ENCODE assay signal across 1 cellular context in the genomic region with DNA sequence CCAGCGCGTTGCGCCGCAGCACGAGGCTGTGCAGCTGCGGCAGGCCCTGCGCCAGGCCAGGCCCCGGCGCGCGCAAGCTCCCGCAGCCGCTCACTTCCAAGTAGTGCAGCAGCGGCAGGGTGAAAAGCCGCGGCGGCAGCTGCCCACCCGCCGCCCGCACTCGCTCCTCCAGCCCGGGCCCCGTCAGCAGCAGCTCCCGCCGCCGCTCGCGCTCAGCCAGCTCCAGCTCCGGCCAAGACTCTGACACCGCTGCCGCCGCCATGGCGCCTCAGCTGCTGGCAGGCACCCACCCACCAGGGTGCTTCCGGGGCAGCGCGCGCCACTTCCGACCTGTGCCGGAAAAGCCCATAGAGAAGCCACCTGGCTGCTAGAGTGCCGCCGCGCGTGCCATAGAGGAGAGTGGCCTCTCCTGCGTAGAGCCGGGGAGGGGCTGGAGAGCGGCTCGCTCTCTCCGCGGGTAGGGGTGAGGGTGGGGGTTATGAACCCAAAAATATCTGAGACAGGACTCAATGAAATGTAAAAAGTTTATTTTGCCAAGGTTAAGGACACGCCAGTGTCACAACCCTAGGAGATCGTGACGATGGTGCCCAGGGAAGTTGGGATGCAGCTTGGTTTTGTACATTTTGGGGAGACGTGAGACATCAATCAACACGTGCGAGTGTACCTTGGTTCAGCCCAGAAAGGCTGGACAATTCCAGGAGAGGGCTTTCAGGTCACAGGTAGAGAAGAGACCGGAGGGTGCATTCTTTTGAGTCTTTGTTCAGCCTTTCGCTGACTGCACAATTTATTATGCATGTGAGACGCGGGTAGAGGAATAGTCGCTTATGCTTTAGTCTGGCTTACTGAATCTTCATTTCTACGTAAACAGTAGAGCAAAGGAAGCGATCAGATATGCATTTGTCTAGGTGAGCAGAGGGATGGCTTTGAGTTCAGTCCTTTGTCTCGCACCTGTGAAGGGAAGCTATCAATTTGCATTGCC.
TF ChIP-seq lines count a peak whose summit lies in the region.

A gene (minus strand): TSS at position 284 of the 979 bp plus-strand sequence. CDS start 22 bp downstream, at position 262.

TF ChIP-seq in H1, 55 proteins besides CTCF, POLR2A, EP300 and RAD21 (continues in another document):
- TF ChIP-seq NRF1 (IDR thresholded peaks at IDR 0.05; ENCODE audit: low read depth, low read length), result no peak; the same call in 1 of the 2 replicates
- TF ChIP-seq BACH1 (IDR thresholded peaks at IDR 0.05; ENCODE audit: low read length), result no peak
- TF ChIP-seq TEAD4 (IDR thresholded peaks at IDR 0.05; ENCODE audit: low read depth, low read length), result no peak
- TF ChIP-seq TAF7 (optimal IDR thresholded peaks at IDR 0.05; ENCODE audit: borderline replicate concordance, low read depth, low read length), result peak; percentile 72
- TF ChIP-seq POLR2AphosphoS5 (IDR thresholded peaks at IDR 0.05; ENCODE audit: low read depth, low read length), result peak; percentile 67; the same call in 1 of the 2 replicates
- no peak for TF ChIP-seq CHD1 (IDR thresholded peaks at IDR 0.05; ENCODE audit: low read depth, low read length)
- no peak for TF ChIP-seq RFX5 (IDR thresholded peaks at IDR 0.05; ENCODE audit: borderline replicate concordance, low read depth, low read length)
- TF ChIP-seq KDM1A (IDR thresholded peaks at IDR 0.05; ENCODE audit: borderline replicate concordance, low read length), result peak; percentile 22; the same call in 1 of the 2 replicates
- TF ChIP-seq RNF2 (IDR thresholded peaks at IDR 0.05; ENCODE audit: borderline replicate concordance, low read depth, low read length, missing control alignments, poor library complexity, severe bottlenecking), result no peak
- TF ChIP-seq JUND (IDR thresholded peaks at IDR 0.05; ENCODE audit: low read length), result no peak
- 0 out of 2 replicates have a peak, but pooled peaks have one; percentile 15 for TF ChIP-seq KDM5A (IDR thresholded peaks at IDR 0.05; ENCODE audit: low read length)
- no peak for TF ChIP-seq RXRA (IDR thresholded peaks at IDR 0.05; ENCODE audit: insufficient read depth, low read depth, low read length)
- TF ChIP-seq CEBPB (IDR thresholded peaks at IDR 0.05; ENCODE audit: low read depth, low read length), result no peak
- TF ChIP-seq GABPA (IDR thresholded peaks at IDR 0.05; ENCODE audit: borderline replicate concordance, insufficient read depth, low read length), result peak; percentile 90
- peak; percentile 79 for TF ChIP-seq PHF8 (conservative IDR thresholded peaks at IDR 0.05; ENCODE audit: low read depth, low read length)
- peak; percentile 51 to 57; a peak in 2 of 4 replicates for TF ChIP-seq HDAC2 (IDR thresholded peaks at IDR 0.05; ENCODE audit: borderline replicate concordance in 1 of 2, low read depth in 2 of 2, low read length in 2 of 2)
- peak; percentile 79 for TF ChIP-seq TAF1 (IDR thresholded peaks at IDR 0.05; ENCODE audit: low read depth, low read length)
- TF ChIP-seq KDM4A (IDR thresholded peaks at IDR 0.05; ENCODE audit: low read depth, low read length, severe bottlenecking), result peak; percentile 66
- TF ChIP-seq EGR1 (IDR thresholded peaks at IDR 0.05; ENCODE audit: borderline replicate concordance, low read depth, low read length), result peak; percentile 95
- TF ChIP-seq ASH2L (IDR thresholded peaks at IDR 0.05; ENCODE audit: low read length), result peak; percentile 81
- TF ChIP-seq FOSL1 (IDR thresholded peaks at IDR 0.05; ENCODE audit: insufficient read depth, low read depth, low read length), result no peak
- TF ChIP-seq GTF2F1 (IDR thresholded peaks at IDR 0.05; ENCODE audit: borderline replicate concordance, low read depth, low read length), result no peak
- no peak for TF ChIP-seq BRCA1 (IDR thresholded peaks at IDR 0.05; ENCODE audit: low read depth, low read length)
- TF ChIP-seq, protein P1, sequence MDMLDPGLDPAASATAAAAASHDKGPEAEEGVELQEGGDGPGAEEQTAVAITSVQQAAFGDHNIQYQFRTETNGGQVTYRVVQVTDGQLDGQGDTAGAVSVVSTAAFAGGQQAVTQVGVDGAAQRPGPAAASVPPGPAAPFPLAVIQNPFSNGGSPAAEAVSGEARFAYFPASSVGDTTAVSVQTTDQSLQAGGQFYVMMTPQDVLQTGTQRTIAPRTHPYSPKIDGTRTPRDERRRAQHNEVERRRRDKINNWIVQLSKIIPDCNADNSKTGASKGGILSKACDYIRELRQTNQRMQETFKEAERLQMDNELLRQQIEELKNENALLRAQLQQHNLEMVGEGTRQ (IDR thresholded peaks at IDR 0.05; ENCODE audit: low read length), result no peak
- no peak for TF ChIP-seq SRF (IDR thresholded peaks at IDR 0.05; ENCODE audit: low read depth, low read length)
- TF ChIP-seq TBP (IDR thresholded peaks at IDR 0.05; ENCODE audit: low read depth, low read length), result peak; percentile 63
- TF ChIP-seq, protein P2, sequence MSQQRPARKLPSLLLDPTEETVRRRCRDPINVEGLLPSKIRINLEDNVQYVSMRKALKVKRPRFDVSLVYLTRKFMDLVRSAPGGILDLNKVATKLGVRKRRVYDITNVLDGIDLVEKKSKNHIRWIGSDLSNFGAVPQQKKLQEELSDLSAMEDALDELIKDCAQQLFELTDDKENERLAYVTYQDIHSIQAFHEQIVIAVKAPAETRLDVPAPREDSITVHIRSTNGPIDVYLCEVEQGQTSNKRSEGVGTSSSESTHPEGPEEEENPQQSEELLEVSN (IDR thresholded peaks at IDR 0.05), result no peak
- TF ChIP-seq MAFK (IDR thresholded peaks at IDR 0.05; ENCODE audit: low read depth, low read length), result no peak
- TF ChIP-seq SIRT6 (IDR thresholded peaks at IDR 0.05; ENCODE audit: low read length), result no peak
- TF ChIP-seq RBBP5 (IDR thresholded peaks at IDR 0.05; ENCODE audit: borderline replicate concordance, low read depth, low read length), result no peak
- no peak for TF ChIP-seq EZH2 (IDR thresholded peaks at IDR 0.05; ENCODE audit: low read depth, low read length, severe bottlenecking)
- TF ChIP-seq CBX8 (IDR thresholded peaks at IDR 0.05; ENCODE audit: borderline replicate concordance, low read depth, low read length), result no peak
- TF ChIP-seq, protein P3, sequence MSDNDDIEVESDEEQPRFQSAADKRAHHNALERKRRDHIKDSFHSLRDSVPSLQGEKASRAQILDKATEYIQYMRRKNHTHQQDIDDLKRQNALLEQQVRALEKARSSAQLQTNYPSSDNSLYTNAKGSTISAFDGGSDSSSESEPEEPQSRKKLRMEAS (IDR thresholded peaks at IDR 0.05), result peak; percentile 26; the same call in 1 of the 2 replicates
- peak in 1 of 2 experiments; percentile 78; a peak in 2 of 4 replicates for TF ChIP-seq SIN3A (conservative IDR thresholded peaks at IDR 0.05 in 1 of 2, IDR thresholded peaks at IDR 0.05 in 1 of 2; ENCODE audit: low read depth in 1 of 2, low read length in 2 of 2)
- no peak; the same call in 1 of the 2 replicates for TF ChIP-seq SIX5 (IDR thresholded peaks at IDR 0.05; ENCODE audit: low read depth, low read length)
- no peak for TF ChIP-seq SUZ12 (IDR thresholded peaks at IDR 0.05; ENCODE audit: low read length)
- TF ChIP-seq SP1 (IDR thresholded peaks at IDR 0.05; ENCODE audit: low read depth, low read length), result no peak
- TF ChIP-seq BCL11A (IDR thresholded peaks at IDR 0.05; ENCODE audit: low read depth in 2 of 2, low read length in 2 of 2), result no peak
- TF ChIP-seq POU5F1 (IDR thresholded peaks at IDR 0.05; ENCODE audit: low read depth, low read length), result no peak
- TF ChIP-seq SP4 (IDR thresholded peaks at IDR 0.05; ENCODE audit: low read length), result no peak
- TF ChIP-seq, protein P4, sequence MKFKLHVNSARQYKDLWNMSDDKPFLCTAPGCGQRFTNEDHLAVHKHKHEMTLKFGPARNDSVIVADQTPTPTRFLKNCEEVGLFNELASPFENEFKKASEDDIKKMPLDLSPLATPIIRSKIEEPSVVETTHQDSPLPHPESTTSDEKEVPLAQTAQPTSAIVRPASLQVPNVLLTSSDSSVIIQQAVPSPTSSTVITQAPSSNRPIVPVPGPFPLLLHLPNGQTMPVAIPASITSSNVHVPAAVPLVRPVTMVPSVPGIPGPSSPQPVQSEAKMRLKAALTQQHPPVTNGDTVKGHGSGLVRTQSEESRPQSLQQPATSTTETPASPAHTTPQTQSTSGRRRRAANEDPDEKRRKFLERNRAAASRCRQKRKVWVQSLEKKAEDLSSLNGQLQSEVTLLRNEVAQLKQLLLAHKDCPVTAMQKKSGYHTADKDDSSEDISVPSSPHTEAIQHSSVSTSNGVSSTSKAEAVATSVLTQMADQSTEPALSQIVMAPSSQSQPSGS (IDR thresholded peaks at IDR 0.05; ENCODE audit: low read length), result no peak
- no peak for TF ChIP-seq SAP30 (IDR thresholded peaks at IDR 0.05; ENCODE audit: insufficient read depth, insufficient replicate concordance, low read length)
- TF ChIP-seq, protein P5, sequence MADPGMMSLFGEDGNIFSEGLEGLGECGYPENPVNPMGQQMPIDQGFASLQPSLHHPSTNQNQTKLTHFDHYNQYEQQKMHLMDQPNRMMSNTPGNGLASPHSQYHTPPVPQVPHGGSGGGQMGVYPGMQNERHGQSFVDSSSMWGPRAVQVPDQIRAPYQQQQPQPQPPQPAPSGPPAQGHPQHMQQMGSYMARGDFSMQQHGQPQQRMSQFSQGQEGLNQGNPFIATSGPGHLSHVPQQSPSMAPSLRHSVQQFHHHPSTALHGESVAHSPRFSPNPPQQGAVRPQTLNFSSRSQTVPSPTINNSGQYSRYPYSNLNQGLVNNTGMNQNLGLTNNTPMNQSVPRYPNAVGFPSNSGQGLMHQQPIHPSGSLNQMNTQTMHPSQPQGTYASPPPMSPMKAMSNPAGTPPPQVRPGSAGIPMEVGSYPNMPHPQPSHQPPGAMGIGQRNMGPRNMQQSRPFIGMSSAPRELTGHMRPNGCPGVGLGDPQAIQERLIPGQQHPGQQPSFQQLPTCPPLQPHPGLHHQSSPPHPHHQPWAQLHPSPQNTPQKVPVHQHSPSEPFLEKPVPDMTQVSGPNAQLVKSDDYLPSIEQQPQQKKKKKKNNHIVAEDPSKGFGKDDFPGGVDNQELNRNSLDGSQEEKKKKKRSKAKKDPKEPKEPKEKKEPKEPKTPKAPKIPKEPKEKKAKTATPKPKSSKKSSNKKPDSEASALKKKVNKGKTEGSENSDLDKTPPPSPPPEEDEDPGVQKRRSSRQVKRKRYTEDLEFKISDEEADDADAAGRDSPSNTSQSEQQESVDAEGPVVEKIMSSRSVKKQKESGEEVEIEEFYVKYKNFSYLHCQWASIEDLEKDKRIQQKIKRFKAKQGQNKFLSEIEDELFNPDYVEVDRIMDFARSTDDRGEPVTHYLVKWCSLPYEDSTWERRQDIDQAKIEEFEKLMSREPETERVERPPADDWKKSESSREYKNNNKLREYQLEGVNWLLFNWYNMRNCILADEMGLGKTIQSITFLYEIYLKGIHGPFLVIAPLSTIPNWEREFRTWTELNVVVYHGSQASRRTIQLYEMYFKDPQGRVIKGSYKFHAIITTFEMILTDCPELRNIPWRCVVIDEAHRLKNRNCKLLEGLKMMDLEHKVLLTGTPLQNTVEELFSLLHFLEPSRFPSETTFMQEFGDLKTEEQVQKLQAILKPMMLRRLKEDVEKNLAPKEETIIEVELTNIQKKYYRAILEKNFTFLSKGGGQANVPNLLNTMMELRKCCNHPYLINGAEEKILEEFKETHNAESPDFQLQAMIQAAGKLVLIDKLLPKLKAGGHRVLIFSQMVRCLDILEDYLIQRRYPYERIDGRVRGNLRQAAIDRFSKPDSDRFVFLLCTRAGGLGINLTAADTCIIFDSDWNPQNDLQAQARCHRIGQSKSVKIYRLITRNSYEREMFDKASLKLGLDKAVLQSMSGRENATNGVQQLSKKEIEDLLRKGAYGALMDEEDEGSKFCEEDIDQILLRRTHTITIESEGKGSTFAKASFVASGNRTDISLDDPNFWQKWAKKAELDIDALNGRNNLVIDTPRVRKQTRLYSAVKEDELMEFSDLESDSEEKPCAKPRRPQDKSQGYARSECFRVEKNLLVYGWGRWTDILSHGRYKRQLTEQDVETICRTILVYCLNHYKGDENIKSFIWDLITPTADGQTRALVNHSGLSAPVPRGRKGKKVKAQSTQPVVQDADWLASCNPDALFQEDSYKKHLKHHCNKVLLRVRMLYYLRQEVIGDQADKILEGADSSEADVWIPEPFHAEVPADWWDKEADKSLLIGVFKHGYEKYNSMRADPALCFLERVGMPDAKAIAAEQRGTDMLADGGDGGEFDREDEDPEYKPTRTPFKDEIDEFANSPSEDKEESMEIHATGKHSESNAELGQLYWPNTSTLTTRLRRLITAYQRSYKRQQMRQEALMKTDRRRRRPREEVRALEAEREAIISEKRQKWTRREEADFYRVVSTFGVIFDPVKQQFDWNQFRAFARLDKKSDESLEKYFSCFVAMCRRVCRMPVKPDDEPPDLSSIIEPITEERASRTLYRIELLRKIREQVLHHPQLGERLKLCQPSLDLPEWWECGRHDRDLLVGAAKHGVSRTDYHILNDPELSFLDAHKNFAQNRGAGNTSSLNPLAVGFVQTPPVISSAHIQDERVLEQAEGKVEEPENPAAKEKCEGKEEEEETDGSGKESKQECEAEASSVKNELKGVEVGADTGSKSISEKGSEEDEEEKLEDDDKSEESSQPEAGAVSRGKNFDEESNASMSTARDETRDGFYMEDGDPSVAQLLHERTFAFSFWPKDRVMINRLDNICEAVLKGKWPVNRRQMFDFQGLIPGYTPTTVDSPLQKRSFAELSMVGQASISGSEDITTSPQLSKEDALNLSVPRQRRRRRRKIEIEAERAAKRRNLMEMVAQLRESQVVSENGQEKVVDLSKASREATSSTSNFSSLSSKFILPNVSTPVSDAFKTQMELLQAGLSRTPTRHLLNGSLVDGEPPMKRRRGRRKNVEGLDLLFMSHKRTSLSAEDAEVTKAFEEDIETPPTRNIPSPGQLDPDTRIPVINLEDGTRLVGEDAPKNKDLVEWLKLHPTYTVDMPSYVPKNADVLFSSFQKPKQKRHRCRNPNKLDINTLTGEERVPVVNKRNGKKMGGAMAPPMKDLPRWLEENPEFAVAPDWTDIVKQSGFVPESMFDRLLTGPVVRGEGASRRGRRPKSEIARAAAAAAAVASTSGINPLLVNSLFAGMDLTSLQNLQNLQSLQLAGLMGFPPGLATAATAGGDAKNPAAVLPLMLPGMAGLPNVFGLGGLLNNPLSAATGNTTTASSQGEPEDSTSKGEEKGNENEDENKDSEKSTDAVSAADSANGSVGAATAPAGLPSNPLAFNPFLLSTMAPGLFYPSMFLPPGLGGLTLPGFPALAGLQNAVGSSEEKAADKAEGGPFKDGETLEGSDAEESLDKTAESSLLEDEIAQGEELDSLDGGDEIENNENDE (IDR thresholded peaks at IDR 0.05; ENCODE audit: insufficient replicate concordance, low read length), result no peak
- no peak for TF ChIP-seq CTBP2 (IDR thresholded peaks at IDR 0.05; ENCODE audit: borderline replicate concordance, insufficient read depth, insufficient read length, low read length)
- TF ChIP-seq CHD2 (IDR thresholded peaks at IDR 0.05; ENCODE audit: low read length), result no peak
- TF ChIP-seq NANOG (IDR thresholded peaks at IDR 0.05; ENCODE audit: insufficient read depth, low read depth, low read length, poor library complexity, severe bottlenecking), result no peak
- no peak for TF ChIP-seq JUN (IDR thresholded peaks at IDR 0.05; ENCODE audit: low read depth, low read length)
- no peak for TF ChIP-seq CBX5 (IDR thresholded peaks at IDR 0.05; ENCODE audit: low read depth, low read length)
- TF ChIP-seq, protein P6, sequence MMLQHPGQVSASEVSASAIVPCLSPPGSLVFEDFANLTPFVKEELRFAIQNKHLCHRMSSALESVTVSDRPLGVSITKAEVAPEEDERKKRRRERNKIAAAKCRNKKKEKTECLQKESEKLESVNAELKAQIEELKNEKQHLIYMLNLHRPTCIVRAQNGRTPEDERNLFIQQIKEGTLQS (IDR thresholded peaks at IDR 0.05; ENCODE audit: insufficient read depth, low read depth, low read length), result no peak
- no peak for TF ChIP-seq CREB1 (IDR thresholded peaks at IDR 0.05)
- TF ChIP-seq YY1 (IDR thresholded peaks at IDR 0.05; ENCODE audit: low read depth, low read length), result peak; percentile 89
- TF ChIP-seq TCF12 (IDR thresholded peaks at IDR 0.05; ENCODE audit: low read depth, low read length), result 0 out of 2 replicates have a peak, but pooled peaks have one; percentile 49
- no peak for TF ChIP-seq HDAC6 (IDR thresholded peaks at IDR 0.05; ENCODE audit: low read depth, low read length)
